In the genomic region with DNA sequence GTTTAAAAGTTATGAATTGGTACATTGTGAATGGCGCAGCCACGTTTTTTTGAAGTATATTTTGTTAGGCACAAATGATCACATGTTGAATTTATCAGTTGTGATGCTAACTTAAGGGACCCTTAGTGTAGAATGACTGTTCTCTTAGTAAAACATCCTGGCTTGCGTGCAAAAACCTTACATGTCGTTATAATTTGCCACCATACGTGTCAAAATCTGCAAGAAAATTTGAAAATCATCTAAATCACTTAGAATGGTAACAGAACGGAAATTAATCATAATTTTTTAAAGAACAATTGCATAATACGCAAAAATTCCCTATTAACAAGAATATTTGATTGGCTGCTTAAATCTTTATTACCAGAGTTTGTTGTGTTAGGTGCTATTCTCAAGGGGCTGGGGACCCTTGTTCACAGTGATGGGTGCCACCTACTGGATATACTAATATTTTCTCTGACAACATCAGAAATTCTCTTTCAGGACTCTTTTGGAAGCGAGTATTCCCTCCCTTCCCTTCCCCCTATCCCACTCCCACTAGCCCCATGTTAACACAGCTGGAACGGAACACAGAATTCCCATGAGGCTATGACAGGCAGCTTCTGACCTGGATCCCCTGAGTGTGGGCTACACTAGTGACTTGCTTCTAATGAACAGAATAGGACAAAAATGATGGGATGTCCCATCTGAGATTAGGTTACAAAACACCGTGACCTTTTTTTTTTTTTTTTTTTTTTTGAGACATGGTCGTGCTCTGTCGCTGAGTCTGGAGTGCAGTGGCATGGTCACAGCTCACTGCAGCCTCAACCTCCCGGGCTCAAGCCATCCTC, we compare ENCODE assay signal across 8 cellular contexts.
DNase-seq lines count a peak whose midpoint lies in the region; ATAC-seq, FAIRE-seq and TF ChIP-seq lines count a peak whose summit lies in the region.

No MANE protein-coding gene starts in this region.

- no peak overlapping the region for H3K27ac ChIP-seq in KMS-11
- H3K27ac ChIP-seq in left ventricle myocardium inferior (replicated peaks) = peak overlapping the region; percentile 55

- H3K4me1 ChIP-seq in KMS-11 (ENCODE audit: low read depth, poor library complexity, severe bottlenecking) = no peaks in the 10 kb centered on the region
- no peaks in the 10 kb centered on the region for H3K4me1 ChIP-seq in left ventricle myocardium inferior

- no peaks in the 10 kb centered on the region for H4K20me1 ChIP-seq in KMS-11 (ENCODE audit: insufficient read depth)

- H3K79me2 ChIP-seq in KMS-11 (ENCODE audit: insufficient read depth, low read depth) = no peaks in the 10 kb centered on the region

- H3K36me3 ChIP-seq in KMS-11 (ENCODE audit: insufficient read depth) (no peaks in the 10 kb centered on the region), left ventricle myocardium inferior (no peaks in the 10 kb centered on the region)

- no peak overlapping the region for H2AFZ ChIP-seq in KMS-11 (ENCODE audit: low read depth)

- ATAC-seq in GM19351 (IDR thresholded peaks at IDR 0.05; ENCODE audit: unreplicated experiment) (peak; percentile 14), HG02588 (IDR thresholded peaks at IDR 0.05; ENCODE audit: unreplicated experiment) (no peak)

- no peaks in the 10 kb centered on the region for H3K27me3 ChIP-seq in KMS-11 (ENCODE audit: insufficient read depth, low read depth)
- H3K27me3 ChIP-seq in left ventricle myocardium inferior (ENCODE audit: low read depth) = no peaks in the 10 kb centered on the region

- H3K9ac ChIP-seq in KMS-11 = no peak overlapping the region

- peak; percentile 43 for DNase-seq in DMS53 treated with DMSO at 0.1 percent for 48 hours (lab: John Stamatoyannopoulos, UW; ENCODE audit: unreplicated experiment)
- no peak for DNase-seq in left ventricle myocardium inferior
- peak; percentile 44 for DNase-seq in superior temporal gyrus (ENCODE audit: extremely low spot score)
- DNase-seq in activated CD4-positive, alpha-beta T cell treated with anti-CD3 and anti-CD28 coated beads, Interleukin-2, amount 50 U/mL, for 1 hour = no peak

- no peak overlapping the region for H3K4me2 ChIP-seq in KMS-11

- intact Hi-C loops in left ventricle myocardium inferior (cut with micrococcal nuclease) = loop anchor here (10.0 kb wide), 1 partner anchor 157 kb away; no protein-coding TSS in a partner anchor

- no peaks in the 10 kb centered on the region for H3K9me3 ChIP-seq in left ventricle myocardium inferior (replicated peaks)

- TF ChIP-seq CTCF in KMS-11 (conservative IDR thresholded peaks at IDR 0.05; ENCODE audit: low read depth, low read length) (peak; percentile 46; the same call in 1 of the 2 replicates), left ventricle myocardium inferior (IDR thresholded peaks at IDR 0.05; ENCODE audit: borderline replicate concordance) (peak; percentile 57)

- H3K4me3 ChIP-seq in KMS-11 (IDR thresholded peaks at IDR 0.05; ENCODE audit: insufficient read depth, low read depth, low read length) (no peak overlapping the region), left ventricle myocardium inferior (no peak overlapping the region)

- peak; percentile 89 for FAIRE-seq in TTC549 (lab: Jason Lieb, UNC)

Comparison
In these comparisons a context has a peak if more than half of its experiments do, and no peak if none do; other contexts are left out.
1. DNase-seq: peak in DMS53 treated with DMSO at 0.1 percent for 48 hours (single experiment) and superior temporal gyrus (single experiment); none in left ventricle myocardium inferior (single experiment) and activated CD4-positive, alpha-beta T cell treated with anti-CD3 and anti-CD28 coated beads, Interleukin-2, amount 50 U/mL, for 1 hour (single experiment).